In the genomic region with DNA sequence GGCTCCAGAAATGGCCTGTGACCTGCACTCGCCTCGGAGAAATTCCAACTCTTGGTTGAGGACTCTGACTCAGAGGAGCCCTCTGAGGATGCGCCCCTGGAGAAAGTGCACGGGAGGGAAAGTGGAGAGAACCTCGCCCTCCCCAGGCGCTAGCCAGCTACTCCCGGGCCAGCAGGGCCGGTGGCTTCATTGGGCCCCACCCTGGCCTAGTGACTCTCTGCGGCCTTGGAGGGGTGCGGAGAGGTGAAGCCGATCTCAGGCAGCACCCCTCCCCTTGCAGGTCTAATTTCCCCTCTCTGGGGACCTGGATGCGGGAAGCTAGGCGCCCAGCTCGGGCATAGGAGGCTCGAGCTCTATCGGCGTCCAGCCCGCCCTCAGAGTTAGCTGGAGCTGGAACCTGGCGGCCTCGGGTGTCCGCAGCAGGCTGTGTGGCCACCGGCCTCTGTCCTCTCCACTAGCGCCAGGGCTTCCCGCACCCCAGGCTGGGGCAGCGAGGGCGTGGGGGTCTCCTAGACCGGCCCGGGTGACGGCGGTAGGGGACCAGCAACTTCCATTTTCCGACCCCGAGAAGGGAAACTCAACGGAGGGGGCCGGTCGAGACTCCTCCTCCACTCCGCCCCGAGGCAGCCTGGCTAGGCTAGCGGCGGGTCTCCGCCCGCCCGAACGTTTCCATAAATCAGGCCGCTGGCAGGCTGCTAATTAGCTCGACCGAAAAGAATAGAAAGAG, we compare ENCODE assay signal across 12 cellular contexts. TPM values are rescaled to one million over a fixed set of nuclear protein-coding genes. Genes with fewer than 3 reads are reported as not detected.
DNase-seq lines count a peak whose midpoint lies in the region; ATAC-seq and TF ChIP-seq lines count a peak whose summit lies in the region.
"Had no signal": no experiment of that assay in that cellular context is flagged by ENCODE, and none has a peak within 500 bp of the region (broad histone marks: within the 10 kb centered on the region; RNA-seq: fewer than 3 reads in every experiment).

No MANE protein-coding gene starts in this region.

- peak; percentile 57 to 59 for ATAC-seq in right cardiac atrium
- ATAC-seq: activated naive CD4-positive, alpha-beta T cell treated with anti-CD3 and anti-CD28 coated beads, Interleukin-2, amount 50 U/mL, for 72 hours; HCT116; stimulated activated effector memory CD8-positive, alpha-beta T cell treated with anti-CD3 and anti-CD28 coated beads, Interleukin-12 subunit alpha, Interleukin-12 subunit beta, amount 100 ng/mL, for 72 hours had no signal

- no peaks in the 10 kb centered on the region for H3K9me3 ChIP-seq in adrenal gland (replicated peaks in 1 of 3)
- H3K9me3 ChIP-seq in right cardiac atrium (ENCODE audit: control insufficient read depth, low read length): no peaks in the 10 kb centered on the region

- H3K27me3 ChIP-seq in adrenal gland (no peaks in the 10 kb centered on the region), right cardiac atrium (ENCODE audit: control insufficient read depth, insufficient read depth) (no peaks in the 10 kb centered on the region), rectal smooth muscle tissue (ENCODE audit: control insufficient read depth, insufficient read depth, low read length) (peaks cover 16% of the 10 kb centered on the region)

- H3K9ac ChIP-seq in rectal smooth muscle tissue (ENCODE audit: low read length): no peak overlapping the region

- H3K4me3 ChIP-seq in adrenal gland: peak overlapping the region in 2 of 4 donors; percentile 46 to 60
- H3K4me3 ChIP-seq in right cardiac atrium (ENCODE audit: low read length): peak overlapping the region; percentile 30
- peak overlapping the region; percentile 54 for H3K4me3 ChIP-seq in rectal smooth muscle tissue (ENCODE audit: low read length)

- intact Hi-C loops in adrenal gland (cut with DNase I): loop anchor here (10.0 kb wide), 2 partner anchors 225 to 875 kb away; no protein-coding TSS in a partner anchor
- intact Hi-C loops in right cardiac atrium (cut with DNase I): loop anchor here (2.0 to 10.0 kb wide), 6 partner anchors 52 to 875 kb away; no protein-coding TSS in a partner anchor

- DNase-seq in Daoy (ENCODE audit: low read depth) (peak; percentile 55), adrenal gland (peak in 5 of 7 donors; percentile 28 to 68 (median 63)), right cardiac atrium (peak; percentile 50 to 80 (median 74)), activated gamma-delta T cell treated with Interleukin-2 at 50 U/mL for 16 hours (no peak), NAMALWA (ENCODE audit: low spot score) (no peak), DMS53 (lab: John Stamatoyannopoulos, UW) (no peak), GM20000 (ENCODE audit: low spot score) (no peak)
- DNase-seq: T-helper 1 cell had no signal

- TF ChIP-seq CTCF in adrenal gland (IDR thresholded peaks at IDR 0.05): no peak
- no peak for TF ChIP-seq CTCF in GM20000 (IDR thresholded peaks at IDR 0.05; ENCODE audit: extremely low read depth, missing control alignments)

- no peaks in the 10 kb centered on the region for H3K36me3 ChIP-seq in adrenal gland (replicated peaks in 1 of 2)
- H3K36me3 ChIP-seq in rectal smooth muscle tissue (ENCODE audit: control insufficient read depth, insufficient read depth, low read length): no peaks in the 10 kb centered on the region

- H3K27ac ChIP-seq in adrenal gland: peak overlapping the region; percentile 10 to 67 (median 62)
- no peak overlapping the region for H3K27ac ChIP-seq in right cardiac atrium (ENCODE audit: low read length)
- H3K27ac ChIP-seq in rectal smooth muscle tissue (ENCODE audit: low read depth, low read length): no peak overlapping the region

- H3K4me1 ChIP-seq in adrenal gland (replicated peaks in 1 of 2) (peaks cover 6 to 24% of the 10 kb centered on the region in 2 donors), right cardiac atrium (ENCODE audit: control insufficient read depth, insufficient read depth, low read length) (no peaks in the 10 kb centered on the region), rectal smooth muscle tissue (ENCODE audit: control insufficient read depth, insufficient read depth, low read length) (no peaks in the 10 kb centered on the region)

- WGBS in adrenal gland, 4 donors: 4 to 5% (median 4%) methylated on average over 33 to 46 of the region's 46 CpGs; no CpG with 5 or more reads in 1 of the 4 donors
- WGBS in right cardiac atrium: 17% methylated on average over 46 of the region's 46 CpGs

- TF ChIP-seq POLR2A in adrenal gland (IDR thresholded peaks at IDR 0.05): peak in 1 of 2 donors; percentile 37

RNA-seq across cellular contexts. Expression of gene NR2F2, which starts 29.4 kb away (rescaled TPM):
- total RNA-seq in Daoy (2014; rRNA removed; shearing (Covaris generic)): 12.4 and 14.1 TPM in 2 replicates
- total RNA-seq in adrenal gland (100 to 1,000 TPM in 2 of 8 donors, 10 to 100 TPM in 6; 22.3 to 113 (median 54.8) TPM), right cardiac atrium (10 to 100 TPM; 44.3 to 68.6 (median 54.8) TPM)
- polyA plus RNA-seq in adrenal gland (10 to 100 TPM; 27.3 to 67.9 (median 37.3) TPM), right cardiac atrium (43.0 TPM)
- total RNA-seq: activated naive CD4-positive, alpha-beta T cell treated with anti-CD3 and anti-CD28 coated beads, Interleukin-2, amount 50 U/mL, for 72 hours had no signal

Comparison
In these comparisons a context has a peak if more than half of its experiments do, and no peak if none do; other contexts are left out.
1. DNase-seq: peak in Daoy (single experiment), adrenal gland (5 of 7) and right cardiac atrium (3 of 3); none in activated gamma-delta T cell treated with Interleukin-2 at 50 U/mL for 16 hours (single experiment), NAMALWA (single experiment), DMS53 (single experiment) and GM20000 (single experiment).
2. H3K27ac ChIP-seq: peak in adrenal gland (5 of 5); none in right cardiac atrium (single experiment) and rectal smooth muscle tissue (single experiment).